Comparison of ENCODE assay signal across 8 cellular contexts in the genomic region with DNA sequence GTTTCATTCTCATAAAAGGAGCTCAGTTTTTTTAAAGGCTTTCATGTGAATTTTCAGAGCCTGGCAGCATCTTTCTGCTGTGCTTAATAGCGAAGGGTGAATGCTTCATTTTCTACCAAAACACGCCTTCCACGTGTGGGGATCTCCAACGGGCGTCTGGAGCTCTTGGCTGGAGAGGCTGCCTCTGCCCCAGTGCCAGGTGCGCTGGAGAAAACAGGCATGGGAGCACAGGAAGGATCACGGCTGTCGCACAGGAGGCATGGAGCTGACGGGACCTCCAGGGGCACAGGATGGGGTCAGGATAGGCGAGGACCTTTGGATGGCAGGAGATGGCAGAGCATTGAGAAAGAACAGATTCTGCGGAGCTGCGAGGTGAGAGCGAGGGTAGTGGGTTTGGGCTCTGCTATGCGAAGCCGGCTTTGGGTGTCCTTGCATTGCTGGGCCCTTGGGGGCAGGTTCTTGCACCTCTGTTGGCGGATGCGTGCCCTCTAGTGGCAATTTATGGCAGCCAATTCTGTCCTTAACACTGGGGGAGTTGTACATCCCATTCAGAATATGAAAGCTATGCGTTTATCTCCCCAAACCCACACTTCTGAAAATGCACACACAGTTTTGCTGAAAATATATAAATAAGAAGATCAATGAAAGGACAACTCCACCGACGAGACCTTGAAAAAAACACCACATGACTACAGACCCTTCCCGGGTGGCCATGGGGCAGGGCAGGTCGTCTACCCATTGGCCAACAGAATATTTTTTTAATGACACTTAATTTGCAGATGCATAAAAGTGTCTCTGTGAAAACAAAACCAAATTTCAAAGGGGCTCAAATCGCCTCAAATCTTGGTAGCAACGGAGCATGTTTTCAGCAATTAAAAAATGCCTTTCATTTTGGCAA.
DNase-seq lines count a peak whose midpoint lies in the region; TF ChIP-seq lines count a peak whose summit lies in the region.

No MANE protein-coding gene starts in this region.

- TF ChIP-seq CTCF in Loucy (conservative IDR thresholded peaks at IDR 0.05; ENCODE audit: low read length) (peak; percentile 95), SU-DHL-6 (IDR thresholded peaks at IDR 0.05; ENCODE audit: insufficient read depth, low read length, poor library complexity, severe bottlenecking) (peak; percentile 74), osteoblast (IDR thresholded peaks at IDR 0.05; ENCODE audit: extremely low read depth, low read depth, low read length) (peak; percentile 93)

- H3K4me2 ChIP-seq in Loucy (ENCODE audit: low read depth, low read length, poor library complexity, severe bottlenecking): no peak overlapping the region
- no peak overlapping the region for H3K4me2 ChIP-seq in SU-DHL-6 (ENCODE audit: low read depth, low read length, poor library complexity, severe bottlenecking)
- H3K4me2 ChIP-seq in osteoblast (ENCODE audit: insufficient read depth, low read length): peak overlapping the region; percentile 54

- DNase-seq in activated effector memory CD4-positive, alpha-beta T cell treated with Interleukin-2 at 50 U/mL for 16 hours: peak; percentile 2
- DNase-seq in activated effector memory CD4-positive, alpha-beta T cell treated with anti-CD3 and anti-CD28 coated beads, Interleukin-2, amount 50 U/mL, for 16 hours: no peak
- DNase-seq in H4 (ENCODE audit: low spot score) (peak; percentile 65), epithelial cell of prostate (ENCODE audit: low read depth, low spot score) (peak; percentile 5), osteoblast (ENCODE audit: insufficient read length, low spot score, missing footprints) (no peak), amniotic stem cell (lab: John Stamatoyannopoulos, UW) (no peak)

- H3K36me3 ChIP-seq in Loucy (ENCODE audit: insufficient read depth, low read length): no peaks in the 10 kb centered on the region
- H3K36me3 ChIP-seq in SU-DHL-6 (ENCODE audit: low read length): no peaks in the 10 kb centered on the region
- no peaks in the 10 kb centered on the region for H3K36me3 ChIP-seq in osteoblast (ENCODE audit: insufficient read depth, low read length)

- H3K9me3 ChIP-seq in Loucy (ENCODE audit: insufficient read depth, low read depth, low read length) (no peaks in the 10 kb centered on the region), SU-DHL-6 (ENCODE audit: insufficient read depth, low read length) (no peaks in the 10 kb centered on the region), osteoblast (ENCODE audit: low read depth, low read length) (no peaks in the 10 kb centered on the region)

- H3K4me3 ChIP-seq in Loucy (ENCODE audit: low read length, poor library complexity, severe bottlenecking): no peak overlapping the region
- no peak overlapping the region for H3K4me3 ChIP-seq in SU-DHL-6 (ENCODE audit: insufficient read depth, low read length, poor library complexity, severe bottlenecking)
- H3K4me3 ChIP-seq in osteoblast (ENCODE audit: insufficient read depth, low read length): no peak overlapping the region

- H3K79me2 ChIP-seq in Loucy (ENCODE audit: insufficient read depth, low read length) (no peaks in the 10 kb centered on the region), SU-DHL-6 (ENCODE audit: insufficient read depth, low read length) (no peaks in the 10 kb centered on the region), osteoblast (ENCODE audit: insufficient read depth, low read length) (no peaks in the 10 kb centered on the region)

- no peaks in the 10 kb centered on the region for H4K20me1 ChIP-seq in Loucy (ENCODE audit: insufficient read depth, low read length, poor library complexity, severe bottlenecking)
- no peaks in the 10 kb centered on the region for H4K20me1 ChIP-seq in SU-DHL-6 (ENCODE audit: low read depth, low read length)
- no peaks in the 10 kb centered on the region for H4K20me1 ChIP-seq in osteoblast (ENCODE audit: insufficient read depth, low read length)

- H3F3A ChIP-seq in Loucy (ENCODE audit: low read depth) (no peaks in the 10 kb centered on the region), SU-DHL-6 (ENCODE audit: insufficient read depth) (no peaks in the 10 kb centered on the region)

- H2AFZ ChIP-seq in Loucy (ENCODE audit: low read length) (no peak overlapping the region), SU-DHL-6 (ENCODE audit: low read depth, low read length, severe bottlenecking) (no peak overlapping the region), osteoblast (ENCODE audit: low read length) (no peak overlapping the region)

- H3K9ac ChIP-seq in Loucy (ENCODE audit: low read depth, low read length, poor library complexity, severe bottlenecking) (no peak overlapping the region), SU-DHL-6 (ENCODE audit: low read length) (no peak overlapping the region)

- H3K4me1 ChIP-seq in Loucy (ENCODE audit: insufficient read depth, low read length, poor library complexity, severe bottlenecking) (no peaks in the 10 kb centered on the region), osteoblast (ENCODE audit: insufficient read depth, low read length) (peaks cover 8% of the 10 kb centered on the region)

- H3K9me2 ChIP-seq in Loucy (replicated peaks; ENCODE audit: low read depth, low read length): no peaks in the 10 kb centered on the region
- no peaks in the 10 kb centered on the region for H3K9me2 ChIP-seq in SU-DHL-6 (replicated peaks; ENCODE audit: insufficient read depth, low read length)

- no peaks in the 10 kb centered on the region for H3K27me3 ChIP-seq in Loucy (ENCODE audit: insufficient read depth, low read length, poor library complexity, severe bottlenecking)
- H3K27me3 ChIP-seq in SU-DHL-6 (ENCODE audit: low read length): no peaks in the 10 kb centered on the region
- no peaks in the 10 kb centered on the region for H3K27me3 ChIP-seq in osteoblast (ENCODE audit: insufficient read depth, low read length)

- no peak overlapping the region for H3K27ac ChIP-seq in SU-DHL-6 (ENCODE audit: low read depth, low read length)
- no peak overlapping the region for H3K27ac ChIP-seq in epithelial cell of prostate
- H3K27ac ChIP-seq in osteoblast (ENCODE audit: low read depth, low read length): no peak overlapping the region

Comparison
In these comparisons a context has a peak if more than half of its experiments do, and no peak if none do; other contexts are left out.
1. DNase-seq: peak in activated effector memory CD4-positive, alpha-beta T cell treated with Interleukin-2 at 50 U/mL for 16 hours (single experiment), H4 (single experiment) and epithelial cell of prostate (single experiment); none in activated effector memory CD4-positive, alpha-beta T cell treated with anti-CD3 and anti-CD28 coated beads, Interleukin-2, amount 50 U/mL, for 16 hours (single experiment), osteoblast (single experiment) and amniotic stem cell (single experiment).
2. Peak in every context shown above with its lines, with median percentiles within 50 percentile points of each other: CTCF ChIP-seq.